In the genomic region with DNA sequence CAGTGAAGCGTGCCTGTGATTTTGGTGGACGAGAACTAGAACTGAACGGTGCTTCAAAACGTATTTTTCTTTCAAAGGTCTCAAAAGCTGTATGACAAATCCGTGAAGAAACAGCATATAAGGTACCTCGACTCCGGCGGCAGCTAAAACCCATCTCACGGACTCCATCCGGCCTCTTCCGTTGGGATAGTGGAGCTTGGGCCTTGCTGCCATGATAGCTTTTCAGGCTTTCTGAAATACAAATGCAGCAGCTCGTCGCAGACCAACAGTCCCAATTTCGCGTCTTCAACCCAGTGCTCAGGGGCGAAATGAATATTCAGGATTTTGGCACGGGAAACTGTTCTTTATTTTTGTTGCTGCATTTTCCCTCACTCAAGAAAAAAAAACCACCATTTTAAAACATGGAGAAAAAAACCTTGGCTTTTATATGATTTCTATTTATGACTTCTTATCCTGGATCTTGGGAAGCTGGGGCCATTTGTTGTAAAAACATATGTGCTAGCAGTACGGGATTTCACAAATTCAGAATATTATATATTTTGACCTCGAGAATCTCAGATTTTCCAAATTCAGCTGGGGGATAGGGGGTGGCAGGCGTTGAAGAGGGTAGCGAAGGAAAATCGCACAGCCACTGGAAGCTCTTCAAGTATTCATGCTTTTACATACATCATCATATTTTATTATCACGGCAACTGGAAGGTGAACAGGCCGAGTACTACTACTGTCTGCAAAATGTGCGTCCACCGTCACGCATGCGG, we compare ENCODE assay signal across 8 cellular contexts. TPM values are rescaled to one million over a fixed set of nuclear protein-coding genes. Genes with fewer than 3 reads are reported as not detected.
DNase-seq lines count a peak whose midpoint lies in the region; ATAC-seq and TF ChIP-seq lines count a peak whose summit lies in the region.

No MANE protein-coding gene starts in this region.

- 0 out of 2 replicates have a peak, but pooled peaks cover 4% of the 10 kb centered on the region for H4K20me1 ChIP-seq in BLaER1

- ATAC-seq in GM19395 (IDR thresholded peaks at IDR 0.05; ENCODE audit: unreplicated experiment) (peak; percentile 2), GM21576 (IDR thresholded peaks at IDR 0.05; ENCODE audit: unreplicated experiment) (no peak), HG02970 (IDR thresholded peaks at IDR 0.05; ENCODE audit: low FRiP score, unreplicated experiment) (no peak)

- H3K4me2 ChIP-seq in BLaER1, result peak overlapping the region; percentile 84

- no peaks in the 10 kb centered on the region for H3K27me3 ChIP-seq in BLaER1
- H3K27me3 ChIP-seq in stomach, result no peaks in the 10 kb centered on the region

- no peak for TF ChIP-seq EP300 in stomach (IDR thresholded peaks at IDR 0.05)

- no peaks in the 10 kb centered on the region for H3K9me3 ChIP-seq in BLaER1
- H3K9me3 ChIP-seq in stomach, result no peaks in the 10 kb centered on the region

- H3K4me3 ChIP-seq in BLaER1 (peak overlapping the region; percentile 75), stomach (peak overlapping the region; percentile 57 to 76 (median 72))

- H3K4me1 ChIP-seq in BLaER1 (peaks cover 16% of the 10 kb centered on the region), stomach (peaks cover 14 to 56% (median 29%) of the 10 kb centered on the region in 4 donors)

- WGBS in stomach, 5 donors, result 10 to 16% (median 13%) methylated on average over 28 of the region's 28 CpGs

- intact Hi-C loops in stomach (cut with DNase I; ENCODE audit: low total_unique reads), result no loop called here

- H3K36me3 ChIP-seq in BLaER1, result no peaks in the 10 kb centered on the region
- H3K36me3 ChIP-seq in stomach, result peaks cover 0 to 3% (median 2%) of the 10 kb centered on the region in 4 donors

- no peak for TF ChIP-seq POLR2A in stomach (IDR thresholded peaks at IDR 0.05)

- DNase-seq in NCI-H774 (lab: John Stamatoyannopoulos, UW) (peak; percentile 29), caudate nucleus (lab: John Stamatoyannopoulos, UW) (peak in 45 of 61 donors; percentile 6 to 63 (median 32)), kidney tubule cell (ENCODE audit: low spot score) (peak; percentile 50), stomach (no peak)

- no peak for TF ChIP-seq CTCF in stomach (IDR thresholded peaks at IDR 0.05)

- H3K27ac ChIP-seq in BLaER1 (peak overlapping the region; percentile 95), caudate nucleus (ENCODE audit: low read depth, low read length) (peak overlapping the region; percentile 97), stomach (peak overlapping the region; percentile 89 to 95 (median 92))

- H3K9ac ChIP-seq in BLaER1, result peak overlapping the region; percentile 92

RNA-seq across cellular contexts. Expression of a gene that starts 0.9 kb away (rescaled TPM):
- 100 to 1,000 TPM in 2 of 5 donors, 10 to 100 TPM in 2, 1 to 10 TPM in 1; 5.2 to 105 (median 62.4) TPM for total RNA-seq in stomach
- polyA plus RNA-seq in stomach, result 10 to 100 TPM; 41.6 to 54.8 (median 42.7) TPM
